ENCODE assay signal across 17 cellular contexts in genomic region chr20:44552039-44552438, GRCh38. TPM values are rescaled to one million over a fixed set of nuclear protein-coding genes. Genes with fewer than 3 reads are reported as not detected.
DNase-seq lines count a peak whose midpoint lies in the region; ATAC-seq and TF ChIP-seq lines count a peak whose summit lies in the region.
"Had no signal": no experiment of that assay in that cellular context is flagged by ENCODE, and none has a peak within 500 bp of the region (broad histone marks: within the 10 kb centered on the region; RNA-seq: fewer than 3 reads in every experiment).

No MANE protein-coding gene starts in this region.

- in situ Hi-C loops in Panc1 (cut with HindIII; ENCODE audit: low pct_unique_long_range_greater_than_20kb, low sequenced_read_pairs) = no loop called here

- BruUV-seq in Panc1 (replicated peaks; lab: Mats Ljungman, UMichigan) = no TSS peak

- DNase-seq in Panc1 (ENCODE audit: low read depth, low spot score) (no peak), foreskin keratinocyte (no peak), spleen (no peak), SK-N-DZ (ENCODE audit: low spot score) (no peak), lower leg skin (ENCODE audit: low spot score in 2 of 2) (no peak)
- DNase-seq: activated B cell treated with CpG ODN at 0.5 μM for 24 hours; activated CD8-positive, alpha-beta memory T cell treated with anti-CD3 and anti-CD28 coated beads, Interleukin-2, amount 10 ng/mL, durations not matched to agents 7 days and 5 days; activated naive CD4-positive, alpha-beta T cell; brain microvascular endothelial cell; naive B cell; NCI-H2029 treated with DMSO at 0.1 percent for 48 hours; NCI-H510A treated with DMSO at 0.1 percent for 48 hours; testis had no signal

- ATAC-seq in Panc1 (no peak), foreskin keratinocyte (no peak), GM18511 (IDR thresholded peaks at IDR 0.05; ENCODE audit: unreplicated experiment) (no peak)
- ATAC-seq: activated CD8-positive, alpha-beta memory T cell treated with anti-CD3 and anti-CD28 coated beads, Interleukin-2, amount 10 ng/mL, durations not matched to agents 7 days and 5 days had no signal

- H3K36me3 ChIP-seq in HUES6 (ENCODE audit: control insufficient read depth, insufficient read depth, low read length) (no peaks in the 10 kb centered on the region), Panc1 (ENCODE audit: control insufficient read depth, insufficient read depth, low read length) (no peaks in the 10 kb centered on the region), spleen (no peaks in the 10 kb centered on the region)
- H3K36me3 ChIP-seq: brain microvascular endothelial cell, prostate gland had no signal

- H3K4me3 ChIP-seq in HUES6 (ENCODE audit: low read depth, low read length) = no peak overlapping the region
- no peak overlapping the region for H3K4me3 ChIP-seq in Panc1 (ENCODE audit: low read depth in 2 of 2, low read length in 2 of 2)
- no peak overlapping the region for H3K4me3 ChIP-seq in skin epidermis
- no peak overlapping the region for H3K4me3 ChIP-seq in spleen
- H3K4me3 ChIP-seq in lower leg skin (ENCODE audit: low read depth, poor library complexity, severe bottlenecking) = no peak overlapping the region
- H3K4me3 ChIP-seq: prostate gland, testis had no signal

- TF ChIP-seq CTCF in Panc1 (IDR thresholded peaks at IDR 0.05) (no peak), foreskin keratinocyte (conservative IDR thresholded peaks at IDR 0.05) (no peak), spleen (IDR thresholded peaks at IDR 0.05 in 8 of 11, conservative IDR thresholded peaks at IDR 0.05 in 3 of 11) (no peak), lower leg skin (IDR thresholded peaks at IDR 0.05) (no peak)

- H3K9me3 ChIP-seq in HUES6 (ENCODE audit: control insufficient read depth, insufficient read depth, low read depth, low read length) (no peaks in the 10 kb centered on the region), Panc1 (ENCODE audit: control insufficient read depth, insufficient read depth, low read depth, low read length) (no peaks in the 10 kb centered on the region), spleen (no peaks in the 10 kb centered on the region)
- H3K9me3 ChIP-seq: prostate gland, testis had no signal

- TF ChIP-seq POLR2A in spleen (IDR thresholded peaks at IDR 0.05) (no peak), lower leg skin (IDR thresholded peaks at IDR 0.05) (no peak)

- H3K27ac ChIP-seq in HUES6 (ENCODE audit: low read depth, low read length) (peak overlapping the region; percentile 42; the same call in 1 of the 2 replicates), Panc1 (ENCODE audit: low read length) (peak overlapping the region; percentile 69; the same call in 1 of the 2 replicates), foreskin keratinocyte (peak overlapping the region; percentile 36), skin epidermis (peak overlapping the region in 13 of 21 experiments; percentile 4 to 86 (median 63)), spleen (peak overlapping the region in 1 of 8 donors; percentile 16)
- H3K27ac ChIP-seq: testis had no signal

- POLR2A ChIA-PET in Panc1 (lab: Charles Lee) = no interaction called here

- 80 to 91% (median 82%) methylated on average over 4 of the region's 4 CpGs for WGBS in spleen, 5 donors
- 90 to 91% methylated on average over 4 of the region's 4 CpGs for WGBS in lower leg skin, 2 donors

- H3K27me3 ChIP-seq in HUES6 (ENCODE audit: control insufficient read depth, insufficient read depth, low read length) (no peaks in the 10 kb centered on the region), Panc1 (ENCODE audit: control insufficient read depth, insufficient read depth, low read length) (no peaks in the 10 kb centered on the region), foreskin keratinocyte (no peaks in the 10 kb centered on the region), spleen (replicated peaks in 1 of 7) (no peaks in the 10 kb centered on the region)
- H3K27me3 ChIP-seq: brain microvascular endothelial cell, testis had no signal

- CTCF ChIA-PET in Panc1 (lab: Charles Lee) = no interaction called here

- peaks cover 25% of the 10 kb centered on the region; the same call in 1 of the 2 replicates for H3K4me1 ChIP-seq in HUES6 (ENCODE audit: control insufficient read depth, insufficient read depth, low read length)
- H3K4me1 ChIP-seq in Panc1 (ENCODE audit: control insufficient read depth, insufficient read depth, low read length) = peaks cover 46% of the 10 kb centered on the region
- peaks cover 13% of the 10 kb centered on the region for H3K4me1 ChIP-seq in foreskin keratinocyte
- peaks cover 0 to 11% (median 0%) of the 10 kb centered on the region in 6 donors for H3K4me1 ChIP-seq in spleen

- intact Hi-C loops in Panc1 (cut with micrococcal nuclease; ENCODE audit: unreplicated experiment) = no loop called here
- intact Hi-C loops in spleen (cut with DNase I; ENCODE audit: low total_unique reads) = no loop called here
- intact Hi-C loops in lower leg skin (cut with DNase I; ENCODE audit: low total_unique reads) = no loop called here

- H3K9ac ChIP-seq in HUES6 (ENCODE audit: low read length) = no peak overlapping the region

RNA-seq across cellular contexts. Expression of gene SERINC3, which starts 30.2 kb away (rescaled TPM):
- 76.4 TPM for total RNA-seq in Panc1 (2021; ENCODE audit: unreplicated experiment)
- polyA plus RNA-seq in Panc1 (2012; ENCODE audit: insufficient read length) = 90.5 TPM
- total RNA-seq in foreskin keratinocyte = 54.8 and 69.2 TPM in 2 replicates
- 26.3 and 27.6 TPM in 2 replicates for polyA plus RNA-seq in foreskin keratinocyte
- 100 to 1,000 TPM in 2 of 7 donors, 10 to 100 TPM in 5; 73.2 to 117 (median 90.3) TPM for total RNA-seq in spleen
- polyA plus RNA-seq in spleen = 10 to 100 TPM; 14.5 to 23.9 (median 20.8) TPM
- polyA plus RNA-seq in SK-N-DZ (2014; cell fraction: cytosol; rRNA removed) = 36.5 and 36.8 TPM in 2 replicates
- 16.3 and 19.1 TPM in 2 replicates for polyA plus RNA-seq in SK-N-DZ (2014; cell fraction: nucleus; rRNA removed)
- 100 to 1,000 TPM; 102 to 142 (median 124) TPM for total RNA-seq in lower leg skin

RNA-seq across cellular contexts. Expression of gene PKIG, which starts 30.3 kb away (rescaled TPM):
- 66.3 TPM for total RNA-seq in Panc1 (2021; ENCODE audit: unreplicated experiment)
- polyA plus RNA-seq in Panc1 (2012; ENCODE audit: insufficient read length) = 91.5 TPM
- total RNA-seq in foreskin keratinocyte = 19.9 and 20.7 TPM in 2 replicates
- 23.5 and 25.4 TPM in 2 replicates for polyA plus RNA-seq in foreskin keratinocyte
- 10 to 100 TPM; 37.5 to 82.6 (median 47.6) TPM for total RNA-seq in spleen
- polyA plus RNA-seq in spleen = 10 to 100 TPM; 64.6 to 82.1 (median 74.9) TPM
- 42.9 and 46.8 TPM in 2 replicates for polyA plus RNA-seq in SK-N-DZ (2014; cell fraction: cytosol; rRNA removed)
- polyA plus RNA-seq in SK-N-DZ (2014; cell fraction: nucleus; rRNA removed) = 21.9 and 23.0 TPM in 2 replicates
- total RNA-seq in lower leg skin = 10 to 100 TPM; 21.5 to 42.6 (median 28.2) TPM
